Comparison of ENCODE assay signal across 8 cellular contexts in the genomic region with DNA sequence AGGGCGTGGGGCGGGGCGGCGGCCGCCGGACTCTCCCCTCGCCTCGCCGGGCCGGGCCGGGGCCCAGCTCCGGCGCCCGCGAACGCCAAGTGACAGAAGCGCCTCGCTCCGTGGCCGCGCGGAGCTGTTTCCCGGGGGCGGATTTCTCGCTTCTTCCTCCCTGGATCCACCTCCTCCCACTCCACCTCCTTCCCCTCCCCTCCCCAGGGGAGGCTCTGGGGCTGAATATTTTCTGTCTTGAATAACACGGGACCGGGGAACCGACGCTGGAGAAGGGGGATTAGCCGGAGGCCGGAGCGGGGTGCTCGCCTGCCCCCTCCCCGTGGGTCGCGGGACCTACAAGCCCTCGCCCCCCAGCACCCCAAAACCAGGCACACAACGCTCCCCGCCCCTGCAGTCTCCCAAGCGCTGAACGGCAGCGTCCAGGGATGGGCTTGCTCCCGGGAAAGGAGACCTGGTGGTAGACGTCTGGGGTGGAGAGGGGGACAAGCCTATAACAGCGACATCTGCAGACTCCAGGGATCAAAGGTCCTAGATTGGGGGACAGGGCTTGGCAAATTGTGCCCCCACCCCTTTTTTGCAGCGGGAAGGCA. TPM values are rescaled to one million over a fixed set of nuclear protein-coding genes. Genes with fewer than 3 reads are reported as not detected.
DNase-seq lines count a peak whose midpoint lies in the region; ATAC-seq and TF ChIP-seq lines count a peak whose summit lies in the region.

Gene ARHGAP21 (minus strand): TSS at position 100 of the 593 bp plus-strand sequence. CDS start 1,988 bp downstream, outside the sequence.

- no peak for TF ChIP-seq EP300 in ovary (IDR thresholded peaks at IDR 0.05)

- WGBS in ovary, 3 donors = 0 to 1% (median 0%) methylated on average over 26 to 46 of the region's 46 CpGs

- peak within 1 kb of the TSS; percentile 57 for H3K4me3 ChIP-seq in BJ (ENCODE audit: low read depth, low read length)
- H3K4me3 ChIP-seq in RWPE2 (ENCODE audit: severe bottlenecking) = peak within 1 kb of the TSS; percentile 87
- H3K4me3 ChIP-seq in ovary = peak within 1 kb of the TSS; percentile 65

- peak; percentile 17 for TF ChIP-seq POLR2A in ovary (IDR thresholded peaks at IDR 0.05)

- ATAC-seq in GM18909 (IDR thresholded peaks at IDR 0.05; ENCODE audit: poor library complexity, unreplicated experiment) (peak; percentile 14), HG03520 (IDR thresholded peaks at IDR 0.05; ENCODE audit: unreplicated experiment) (peak; percentile 27), RWPE2 (ENCODE audit: low read depth) (peak; percentile 43), GM18858 (IDR thresholded peaks at IDR 0.05; ENCODE audit: unreplicated experiment) (no peak)

- POLR2A ChIA-PET in BJ (lab: Charles Lee) = interaction anchor here (0.6 to 1.1 kb wide), 2 partner anchors 33 to 81 kb away, joined by 3 to 4 read pairs; no protein-coding TSS in a partner anchor

- H3K4me1 ChIP-seq in RWPE2 (ENCODE audit: insufficient read depth, poor library complexity, severe bottlenecking) (peaks cover 14% of the 10 kb centered on the region), ovary (ENCODE audit: insufficient read depth) (no peaks in the 10 kb centered on the region)

- intact Hi-C loops in cardiac septum (cut with DNase I) = loop anchor here (2.0 to 5.0 kb wide), 4 partner anchors 82 to 358 kb away; partner anchors contain the start of genes ENKUR, PRTFDC1 and THNSL1
- intact Hi-C loops in ovary (cut with DNase I) = loop anchor here in 3 of 4 donors (5.0 to 10.0 kb wide), 2 partner anchors 228 to 231 kb away; partner anchors contain the start of gene PRTFDC1 (in 3 of the 3)

- H3K27me3 ChIP-seq in BJ (ENCODE audit: control insufficient read depth, insufficient read depth, low read length) (no peaks in the 10 kb centered on the region), RWPE2 (ENCODE audit: insufficient read depth, poor library complexity, severe bottlenecking) (no peaks in the 10 kb centered on the region), ovary (no peaks in the 10 kb centered on the region)

- H3K36me3 ChIP-seq in BJ (ENCODE audit: control insufficient read depth, insufficient read depth, low read length) (no peaks in the 10 kb centered on the region), RWPE2 (ENCODE audit: low read depth) (peaks cover 29% of the 10 kb centered on the region), ovary (no peaks in the 10 kb centered on the region)

- CTCF ChIA-PET in BJ (lab: Yijun Ruan, JAX) = interaction anchor here (1.0 to 1.6 kb wide), 3 partner anchors 13 to 233 kb away, joined by 3 to 4 read pairs (median 4); no protein-coding TSS in a partner anchor

- no peak for TF ChIP-seq CTCF in BJ (IDR thresholded peaks at IDR 0.05; ENCODE audit: insufficient read depth, low read depth, low read length)
- no peak for TF ChIP-seq CTCF in RWPE2 (IDR thresholded peaks at IDR 0.05; ENCODE audit: poor library complexity, severe bottlenecking)
- TF ChIP-seq CTCF in ovary (IDR thresholded peaks at IDR 0.05) = peak in 1 of 3 donors; percentile 16

- DNase-seq in BJ (ENCODE audit: low read depth) (no peak), RWPE2 (ENCODE audit: low spot score) (peak; percentile 70), amniotic epithelial cell (ENCODE audit: low read depth) (peak; percentile 81), cardiac septum (ENCODE audit: low spot score) (peak; percentile 84), ovary (peak; percentile 71 to 81 (median 78))

- peak within 1 kb of the TSS; percentile 83 for H3K27ac ChIP-seq in RWPE2 (ENCODE audit: poor library complexity, severe bottlenecking)
- peak within 1 kb of the TSS; percentile 98 for H3K27ac ChIP-seq in ovary

- H3K9me3 ChIP-seq in RWPE2 (ENCODE audit: severe bottlenecking) = no peaks in the 10 kb centered on the region
- no peaks in the 10 kb centered on the region for H3K9me3 ChIP-seq in ovary

RNA-seq across cellular contexts. Expression of gene ARHGAP21, which starts in this region (rescaled TPM):
- polyA plus RNA-seq in BJ (2011; rRNA removed) (75.8 and 99.4 TPM in 2 replicates), ovary (10 to 100 TPM; 36.3 to 78.6 TPM)
- 99.2 and 104 TPM in 2 replicates for polyA minus RNA-seq in BJ (2011; rRNA and poly(A)+ RNA removed)
- total RNA-seq in cardiac septum (56.4 TPM), ovary (100 to 1,000 TPM in 2 of 7 donors, 10 to 100 TPM in 5; 71.3 to 166 (median 84.0) TPM)
